19 cellular contexts compared by ENCODE assay signal in genomic region chr18:37541517-37541916, GRCh38. TPM values are rescaled to one million over a fixed set of nuclear protein-coding genes. Genes with fewer than 3 reads are reported as not detected.
DNase-seq lines count a peak whose midpoint lies in the region; ATAC-seq and TF ChIP-seq lines count a peak whose summit lies in the region.
"Had no signal": no experiment of that assay in that cellular context is flagged by ENCODE, and none has a peak within 500 bp of the region (broad histone marks: within the 10 kb centered on the region; RNA-seq: fewer than 3 reads in every experiment).

No MANE protein-coding gene starts in this region.

- no peaks in the 10 kb centered on the region for H3K4me1 Mint-ChIP-seq in activated naive CD8-positive, alpha-beta T cell treated with anti-CD3 and anti-CD28 coated beads, Interleukin-2, amount 50 U/mL, for 24 hours
- no peaks in the 10 kb centered on the region for H3K4me1 Mint-ChIP-seq in activated naive CD8-positive, alpha-beta T cell treated with anti-CD3 and anti-CD28 coated beads for 36 hours

- H3K4me1 ChIP-seq in HEK293 (ENCODE audit: control insufficient read depth, insufficient read depth, low read length) = no peaks in the 10 kb centered on the region

- no peaks in the 10 kb centered on the region for H3K9me3 Mint-ChIP-seq in activated naive CD8-positive, alpha-beta T cell treated with anti-CD3 and anti-CD28 coated beads, Interleukin-2, amount 50 U/mL, for 24 hours
- H3K9me3 Mint-ChIP-seq in activated naive CD8-positive, alpha-beta T cell treated with anti-CD3 and anti-CD28 coated beads for 36 hours = no peaks in the 10 kb centered on the region
- H3K9me3 Mint-ChIP-seq: H9, HFFc6 had no signal

- no peak for ATAC-seq in activated naive CD8-positive, alpha-beta T cell treated with anti-CD3 and anti-CD28 coated beads, Interleukin-2, amount 50 U/mL, for 24 hours
- ATAC-seq: HCT116 had no signal

- no peak overlapping the region for H3K27ac ChIP-seq in HEK293 (ENCODE audit: extremely low read depth, low read depth, low read length)
- H3K27ac ChIP-seq: GM23248 had no signal

- POLR2A ChIA-PET in HEK293 (lab: Yijun Ruan, JAX) = no interaction called here

- no peaks in the 10 kb centered on the region for H3K36me3 Mint-ChIP-seq in activated naive CD8-positive, alpha-beta T cell treated with anti-CD3 and anti-CD28 coated beads, Interleukin-2, amount 50 U/mL, for 24 hours (ENCODE audit: low read depth)
- no peaks in the 10 kb centered on the region for H3K36me3 Mint-ChIP-seq in activated naive CD8-positive, alpha-beta T cell treated with anti-CD3 and anti-CD28 coated beads for 36 hours
- H3K36me3 Mint-ChIP-seq: CD4-positive, alpha-beta memory T cell had no signal

- H3K4me3 Mint-ChIP-seq in activated naive CD8-positive, alpha-beta T cell treated with anti-CD3 and anti-CD28 coated beads, Interleukin-2, amount 50 U/mL, for 24 hours = no peak overlapping the region
- no peak overlapping the region for H3K4me3 Mint-ChIP-seq in activated naive CD8-positive, alpha-beta T cell treated with anti-CD3 and anti-CD28 coated beads for 36 hours
- H3K4me3 Mint-ChIP-seq: CD4-positive, alpha-beta memory T cell; H9; HFFc6 had no signal

- no peak overlapping the region for H3K27ac Mint-ChIP-seq in activated naive CD8-positive, alpha-beta T cell treated with anti-CD3 and anti-CD28 coated beads, Interleukin-2, amount 50 U/mL, for 24 hours
- H3K27ac Mint-ChIP-seq in activated naive CD8-positive, alpha-beta T cell treated with anti-CD3 and anti-CD28 coated beads for 36 hours = no peak overlapping the region
- H3K27ac Mint-ChIP-seq: CD4-positive, alpha-beta memory T cell; H9; HFFc6 had no signal

- DNase-seq in ELF-1 (ENCODE audit: low read depth, low spot score) (peak; percentile 67), posterior vena cava (ENCODE audit: low spot score) (peak; percentile 49), NCI-H526 treated with DMSO at 0.1 percent for 48 hours (lab: John Stamatoyannopoulos, UW) (no peak)
- no peak for DNase-seq in activated naive CD8-positive, alpha-beta T cell treated with anti-CD3 and anti-CD28 coated beads, Interleukin-2, amount 50 U/mL, for 24 hours
- DNase-seq in activated naive CD8-positive, alpha-beta T cell treated with anti-CD3 and anti-CD28 coated beads for 36 hours = no peak
- DNase-seq: C1 segment of cervical spinal cord; Calu3; CD4-positive, alpha-beta memory T cell; COR-L47; DMS79 treated with DMSO at 0.1 percent for 48 hours; GM23248; H9; HFFc6 had no signal

- no peak for TF ChIP-seq CTCF in HEK293 (tag by site-specific recombination; IDR thresholded peaks at IDR 0.05)

- intact Hi-C loops in posterior vena cava (cut with DNase I) = loop anchor here in 1 of 2 donors (5.0 kb wide), 1 partner anchor 99 kb away; no protein-coding TSS in a partner anchor

- CTCF ChIA-PET in HEK293 (lab: Yijun Ruan, JAX) = interaction anchor here (0.7 to 0.8 kb wide), 2 partner anchors 155 to 199 kb away, joined by 3 read pairs; no protein-coding TSS in a partner anchor

- H3K4me3 ChIP-seq in HEK293 (ENCODE audit: low read depth, low read length) = no peak overlapping the region
- H3K4me3 ChIP-seq: GM23248 had no signal

- H3K27me3 Mint-ChIP-seq in activated naive CD8-positive, alpha-beta T cell treated with anti-CD3 and anti-CD28 coated beads, Interleukin-2, amount 50 U/mL, for 24 hours = peaks cover 25% of the 10 kb centered on the region
- H3K27me3 Mint-ChIP-seq in activated naive CD8-positive, alpha-beta T cell treated with anti-CD3 and anti-CD28 coated beads for 36 hours = peaks cover 37% of the 10 kb centered on the region

- no peaks in the 10 kb centered on the region for H3K36me3 ChIP-seq in HEK293 (ENCODE audit: control insufficient read depth in 2 of 2, insufficient read depth in 1 of 2, low read length in 2 of 2)

- H3K9me3 ChIP-seq in HEK293 (ENCODE audit: control insufficient read depth, insufficient read depth, low read depth, low read length) = no peaks in the 10 kb centered on the region

TF ChIP-seq in HEK293, 187 proteins besides CTCF, POLR2A, EP300 and RAD21:
- no peak for TF ChIP-seq ZNF10 (tag by site-specific recombination; IDR thresholded peaks at IDR 0.05)
- TF ChIP-seq ZNF623 (tag by site-specific recombination; IDR thresholded peaks at IDR 0.05) = peak; percentile 62
TF ChIP-seq in HEK293: peak in this region for 1.

RNA-seq across cellular contexts. Expression of gene CELF4, which starts 24.1 kb away (rescaled TPM):
- total RNA-seq in posterior vena cava = not detected
- total RNA-seq in activated naive CD8-positive, alpha-beta T cell treated with anti-CD3 and anti-CD28 coated beads for 36 hours = not detected
- total RNA-seq: A172; A673; CD4-positive, alpha-beta memory T cell; Daoy; GM23248; H4; HFFc6 had no signal

Comparison
In these comparisons a context has a peak if more than half of its experiments do, and no peak if none do; other contexts are left out.
1. DNase-seq: peak in ELF-1 (single experiment) and posterior vena cava (single experiment); none in activated naive CD8-positive, alpha-beta T cell treated with anti-CD3 and anti-CD28 coated beads, Interleukin-2, amount 50 U/mL, for 24 hours (single experiment), activated naive CD8-positive, alpha-beta T cell treated with anti-CD3 and anti-CD28 coated beads for 36 hours (single experiment) and NCI-H526 treated with DMSO at 0.1 percent for 48 hours (single experiment).